1 cellular context compared by ENCODE assay signal in the genomic region with DNA sequence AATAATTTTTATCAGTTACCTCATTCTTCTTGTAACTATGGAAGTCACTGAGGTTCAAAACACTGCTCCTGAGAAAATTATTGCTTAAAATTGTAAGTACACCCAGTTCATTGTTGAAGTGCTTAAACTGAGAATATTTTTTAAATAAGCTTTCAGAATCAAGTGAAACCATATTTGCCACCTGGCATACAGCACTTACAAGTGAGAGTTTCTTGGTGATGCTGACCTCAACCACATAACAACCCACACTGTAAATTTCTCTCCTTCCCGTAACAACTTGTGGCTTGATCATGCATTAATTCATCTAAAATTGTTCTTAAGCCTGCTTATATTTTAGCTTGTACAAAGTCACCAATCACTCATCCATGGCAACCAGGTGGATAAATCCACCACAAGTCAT.
TF ChIP-seq lines count a peak whose summit lies in the region.

No MANE protein-coding gene starts in this region.

TF ChIP-seq in GM23338, 12 proteins besides CTCF, POLR2A, EP300 and RAD21 (continued from another document):
- TF ChIP-seq, protein P1, sequence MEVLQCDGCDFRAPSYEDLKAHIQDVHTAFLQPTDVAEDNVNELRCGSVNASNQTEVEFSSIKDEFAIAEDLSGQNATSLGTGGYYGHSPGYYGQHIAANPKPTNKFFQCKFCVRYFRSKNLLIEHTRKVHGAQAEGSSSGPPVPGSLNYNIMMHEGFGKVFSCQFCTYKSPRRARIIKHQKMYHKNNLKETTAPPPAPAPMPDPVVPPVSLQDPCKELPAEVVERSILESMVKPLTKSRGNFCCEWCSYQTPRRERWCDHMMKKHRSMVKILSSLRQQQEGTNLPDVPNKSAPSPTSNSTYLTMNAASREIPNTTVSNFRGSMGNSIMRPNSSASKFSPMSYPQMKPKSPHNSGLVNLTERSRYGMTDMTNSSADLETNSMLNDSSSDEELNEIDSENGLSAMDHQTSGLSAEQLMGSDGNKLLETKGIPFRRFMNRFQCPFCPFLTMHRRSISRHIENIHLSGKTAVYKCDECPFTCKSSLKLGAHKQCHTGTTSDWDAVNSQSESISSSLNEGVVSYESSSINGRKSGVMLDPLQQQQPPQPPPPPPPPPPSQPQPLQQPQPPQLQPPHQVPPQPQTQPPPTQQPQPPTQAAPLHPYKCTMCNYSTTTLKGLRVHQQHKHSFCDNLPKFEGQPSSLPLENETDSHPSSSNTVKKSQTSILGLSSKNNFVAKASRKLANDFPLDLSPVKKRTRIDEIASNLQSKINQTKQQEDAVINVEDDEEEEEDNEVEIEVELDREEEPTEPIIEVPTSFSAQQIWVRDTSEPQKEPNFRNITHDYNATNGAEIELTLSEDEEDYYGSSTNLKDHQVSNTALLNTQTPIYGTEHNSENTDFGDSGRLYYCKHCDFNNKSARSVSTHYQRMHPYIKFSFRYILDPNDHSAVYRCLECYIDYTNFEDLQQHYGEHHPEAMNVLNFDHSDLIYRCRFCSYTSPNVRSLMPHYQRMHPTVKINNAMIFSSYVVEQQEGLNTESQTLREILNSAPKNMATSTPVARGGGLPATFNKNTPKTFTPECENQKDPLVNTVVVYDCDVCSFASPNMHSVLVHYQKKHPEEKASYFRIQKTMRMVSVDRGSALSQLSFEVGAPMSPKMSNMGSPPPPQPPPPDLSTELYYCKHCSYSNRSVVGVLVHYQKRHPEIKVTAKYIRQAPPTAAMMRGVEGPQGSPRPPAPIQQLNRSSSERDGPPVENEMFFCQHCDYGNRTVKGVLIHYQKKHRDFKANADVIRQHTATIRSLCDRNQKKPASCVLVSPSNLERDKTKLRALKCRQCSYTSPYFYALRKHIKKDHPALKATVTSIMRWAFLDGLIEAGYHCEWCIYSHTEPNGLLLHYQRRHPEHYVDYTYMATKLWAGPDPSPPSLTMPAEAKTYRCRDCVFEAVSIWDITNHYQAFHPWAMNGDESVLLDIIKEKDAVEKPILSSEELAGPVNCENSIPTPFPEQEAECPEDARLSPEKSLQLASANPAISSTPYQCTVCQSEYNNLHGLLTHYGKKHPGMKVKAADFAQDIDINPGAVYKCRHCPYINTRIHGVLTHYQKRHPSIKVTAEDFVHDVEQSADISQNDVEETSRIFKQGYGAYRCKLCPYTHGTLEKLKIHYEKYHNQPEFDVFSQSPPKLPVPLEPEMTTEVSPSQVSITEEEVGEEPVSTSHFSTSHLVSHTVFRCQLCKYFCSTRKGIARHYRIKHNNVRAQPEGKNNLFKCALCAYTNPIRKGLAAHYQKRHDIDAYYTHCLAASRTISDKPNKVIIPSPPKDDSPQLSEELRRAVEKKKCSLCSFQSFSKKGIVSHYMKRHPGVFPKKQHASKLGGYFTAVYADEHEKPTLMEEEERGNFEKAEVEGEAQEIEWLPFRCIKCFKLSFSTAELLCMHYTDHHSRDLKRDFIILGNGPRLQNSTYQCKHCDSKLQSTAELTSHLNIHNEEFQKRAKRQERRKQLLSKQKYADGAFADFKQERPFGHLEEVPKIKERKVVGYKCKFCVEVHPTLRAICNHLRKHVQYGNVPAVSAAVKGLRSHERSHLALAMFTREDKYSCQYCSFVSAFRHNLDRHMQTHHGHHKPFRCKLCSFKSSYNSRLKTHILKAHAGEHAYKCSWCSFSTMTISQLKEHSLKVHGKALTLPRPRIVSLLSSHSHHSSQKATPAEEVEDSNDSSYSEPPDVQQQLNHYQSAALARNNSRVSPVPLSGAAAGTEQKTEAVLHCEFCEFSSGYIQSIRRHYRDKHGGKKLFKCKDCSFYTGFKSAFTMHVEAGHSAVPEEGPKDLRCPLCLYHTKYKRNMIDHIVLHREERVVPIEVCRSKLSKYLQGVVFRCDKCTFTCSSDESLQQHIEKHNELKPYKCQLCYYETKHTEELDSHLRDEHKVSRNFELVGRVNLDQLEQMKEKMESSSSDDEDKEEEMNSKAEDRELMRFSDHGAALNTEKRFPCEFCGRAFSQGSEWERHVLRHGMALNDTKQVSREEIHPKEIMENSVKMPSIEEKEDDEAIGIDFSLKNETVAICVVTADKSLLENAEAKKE (CRISPR knock-in tag; IDR thresholded peaks at IDR 0.05), result no peak
- TF ChIP-seq POLR2AphosphoS5 (IDR thresholded peaks at IDR 0.05; ENCODE audit: low read depth), result no peak
- TF ChIP-seq JUNB (IDR thresholded peaks at IDR 0.05; ENCODE audit: unreplicated experiment), result no peak
- no peak for TF ChIP-seq EZH2phosphoT487 (IDR thresholded peaks at IDR 0.05; ENCODE audit: unreplicated experiment)
- no peak for TF ChIP-seq NANOG (IDR thresholded peaks at IDR 0.05; ENCODE audit: borderline replicate concordance)
- TF ChIP-seq CREB1 (CRISPR knock-in tag; IDR thresholded peaks at IDR 0.05; ENCODE audit: low read depth), result no peak
- no peak for TF ChIP-seq EZH2 (IDR thresholded peaks at IDR 0.05; ENCODE audit: low read depth, unreplicated experiment)
- TF ChIP-seq, protein P2, sequence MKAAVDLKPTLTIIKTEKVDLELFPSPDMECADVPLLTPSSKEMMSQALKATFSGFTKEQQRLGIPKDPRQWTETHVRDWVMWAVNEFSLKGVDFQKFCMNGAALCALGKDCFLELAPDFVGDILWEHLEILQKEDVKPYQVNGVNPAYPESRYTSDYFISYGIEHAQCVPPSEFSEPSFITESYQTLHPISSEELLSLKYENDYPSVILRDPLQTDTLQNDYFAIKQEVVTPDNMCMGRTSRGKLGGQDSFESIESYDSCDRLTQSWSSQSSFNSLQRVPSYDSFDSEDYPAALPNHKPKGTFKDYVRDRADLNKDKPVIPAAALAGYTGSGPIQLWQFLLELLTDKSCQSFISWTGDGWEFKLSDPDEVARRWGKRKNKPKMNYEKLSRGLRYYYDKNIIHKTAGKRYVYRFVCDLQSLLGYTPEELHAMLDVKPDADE (IDR thresholded peaks at IDR 0.05), result no peak
- TF ChIP-seq STAT1 (IDR thresholded peaks at IDR 0.05; ENCODE audit: unreplicated experiment), result no peak
